In the genomic region with DNA sequence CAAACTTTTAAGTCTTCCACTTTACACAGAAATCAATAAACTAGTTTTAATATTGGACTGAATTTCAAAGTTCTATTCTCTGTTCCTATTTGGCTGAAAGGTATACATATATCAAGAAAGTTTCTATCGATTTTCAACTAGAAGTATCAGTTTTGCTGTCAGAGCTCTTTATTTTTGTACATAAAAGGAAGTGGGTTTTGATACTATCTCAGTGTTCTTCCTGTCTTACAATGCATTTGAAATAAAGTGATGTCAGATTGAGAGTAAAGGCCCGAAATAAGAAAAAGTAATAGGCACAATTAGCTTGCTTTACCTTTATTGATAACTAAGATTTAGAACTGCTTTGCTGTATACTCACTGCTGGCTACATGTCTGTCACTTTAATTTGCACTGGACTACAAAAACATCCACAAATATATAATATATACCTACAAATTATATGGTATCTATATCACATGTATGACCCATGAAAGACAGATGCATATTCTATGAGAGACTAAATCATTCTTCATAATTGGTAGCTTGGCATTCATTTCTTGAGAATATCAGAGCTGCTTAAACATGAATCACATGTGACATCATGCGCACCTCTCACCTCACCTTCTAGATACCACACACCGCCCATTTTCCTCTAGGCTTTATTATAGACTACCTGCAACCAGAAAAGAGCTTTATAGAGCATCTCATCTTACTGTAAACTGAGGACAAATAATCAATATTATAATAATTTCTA, we compare ENCODE assay signal across 9 cellular contexts.
DNase-seq lines count a peak whose midpoint lies in the region; ATAC-seq and TF ChIP-seq lines count a peak whose summit lies in the region.
"Had no signal": no experiment of that assay in that cellular context is flagged by ENCODE, and none has a peak within 500 bp of the region (broad histone marks: within the 10 kb centered on the region; RNA-seq: fewer than 3 reads in every experiment).

No MANE protein-coding gene starts in this region.

- DNase-seq in activated CD4-positive, CD25-positive, alpha-beta regulatory T cell (lab: John Stamatoyannopoulos, UW), result no peak
- DNase-seq in T-helper 2 cell treated with Interferon-gamma antibody and Interleukin-4, amounts not matched to agents 5 μg/mL and 100 μg/mL, for 36 hours (ENCODE audit: low spot score), result no peak
- no peak for DNase-seq in natural killer cell treated with Interleukin-12 subunit alpha and Interleukin-12 subunit beta and Interleukin-15 and Interleukin-18, amount 100 ng/mL, for 72 hours (ENCODE audit: low spot score)
- no peak for DNase-seq in NCI-H146 (lab: John Stamatoyannopoulos, UW)
- DNase-seq: activated CD4-positive, CD25-positive, alpha-beta regulatory T cell treated with anti-CD3 and anti-CD28 coated beads, Interleukin-2, amount 50 U/mL, for 72 hours had no signal

- H3K4me1 Mint-ChIP-seq in T-helper 2 cell treated with Interferon-gamma antibody and Interleukin-4, amounts not matched to agents 5 μg/mL and 100 μg/mL, for 36 hours (ENCODE audit: low read depth), result peaks cover 62% of the 10 kb centered on the region
- peaks cover 57 to 74% of the 10 kb centered on the region in 2 donors for H3K4me1 Mint-ChIP-seq in natural killer cell treated with Interleukin-12 subunit alpha and Interleukin-12 subunit beta and Interleukin-15 and Interleukin-18, amount 100 ng/mL, for 72 hours (ENCODE audit: low read depth in 2 of 2)

- ATAC-seq in activated CD4-positive, CD25-positive, alpha-beta regulatory T cell treated with anti-CD3 and anti-CD28 coated beads, Interleukin-2, amount 50 U/mL, for 24 hours, result peak; percentile 74 to 77
- peak; percentile 77 for ATAC-seq in GM21825 (IDR thresholded peaks at IDR 0.05; ENCODE audit: unreplicated experiment)
- peak; percentile 61 to 74 for ATAC-seq in natural killer cell treated with Interleukin-12 subunit alpha and Interleukin-12 subunit beta and Interleukin-15 and Interleukin-18, amount 100 ng/mL, for 72 hours
- no peak for ATAC-seq in HG03135 (IDR thresholded peaks at IDR 0.05; ENCODE audit: unreplicated experiment)
- ATAC-seq in GM18505 (IDR thresholded peaks at IDR 0.05; ENCODE audit: unreplicated experiment), result no peak

- H3K27ac Mint-ChIP-seq in T-helper 2 cell treated with Interferon-gamma antibody and Interleukin-4, amounts not matched to agents 5 μg/mL and 100 μg/mL, for 36 hours, result peak overlapping the region; percentile 84
- peak overlapping the region; percentile 92 to 95 for H3K27ac Mint-ChIP-seq in natural killer cell treated with Interleukin-12 subunit alpha and Interleukin-12 subunit beta and Interleukin-15 and Interleukin-18, amount 100 ng/mL, for 72 hours

- H3K36me3 Mint-ChIP-seq in T-helper 2 cell treated with Interferon-gamma antibody and Interleukin-4, amounts not matched to agents 5 μg/mL and 100 μg/mL, for 36 hours (ENCODE audit: low read depth), result peaks cover 64% of the 10 kb centered on the region
- peaks cover 13% of the 10 kb centered on the region for H3K36me3 Mint-ChIP-seq in natural killer cell treated with Interleukin-12 subunit alpha and Interleukin-12 subunit beta and Interleukin-15 and Interleukin-18, amount 100 ng/mL, for 72 hours

- H3K9me3 Mint-ChIP-seq in T-helper 2 cell treated with Interferon-gamma antibody and Interleukin-4, amounts not matched to agents 5 μg/mL and 100 μg/mL, for 36 hours, result peaks cover 4% of the 10 kb centered on the region
- H3K9me3 Mint-ChIP-seq in natural killer cell treated with Interleukin-12 subunit alpha and Interleukin-12 subunit beta and Interleukin-15 and Interleukin-18, amount 100 ng/mL, for 72 hours, result no peaks in the 10 kb centered on the region

- no peak for TF ChIP-seq POLR2A in GM18505 (IDR thresholded peaks at IDR 0.05; ENCODE audit: borderline replicate concordance, extremely low read depth, insufficient read depth, insufficient read length)

- no peaks in the 10 kb centered on the region for H3K27me3 Mint-ChIP-seq in T-helper 2 cell treated with Interferon-gamma antibody and Interleukin-4, amounts not matched to agents 5 μg/mL and 100 μg/mL, for 36 hours (ENCODE audit: low read depth)
- H3K27me3 Mint-ChIP-seq in natural killer cell treated with Interleukin-12 subunit alpha and Interleukin-12 subunit beta and Interleukin-15 and Interleukin-18, amount 100 ng/mL, for 72 hours, result no peaks in the 10 kb centered on the region

- H3K4me3 Mint-ChIP-seq in T-helper 2 cell treated with Interferon-gamma antibody and Interleukin-4, amounts not matched to agents 5 μg/mL and 100 μg/mL, for 36 hours, result peak overlapping the region; percentile 74
- peak overlapping the region; percentile 84 for H3K4me3 Mint-ChIP-seq in natural killer cell treated with Interleukin-12 subunit alpha and Interleukin-12 subunit beta and Interleukin-15 and Interleukin-18, amount 100 ng/mL, for 72 hours

Comparison
In these comparisons a context has a peak if more than half of its experiments do, and no peak if none do; other contexts are left out.
1. ATAC-seq: peak in activated CD4-positive, CD25-positive, alpha-beta regulatory T cell treated with anti-CD3 and anti-CD28 coated beads, Interleukin-2, amount 50 U/mL, for 24 hours (2 of 2), GM21825 (single experiment) and natural killer cell treated with Interleukin-12 subunit alpha and Interleukin-12 subunit beta and Interleukin-15 and Interleukin-18, amount 100 ng/mL, for 72 hours (2 of 2); none in HG03135 (single experiment) and GM18505 (single experiment).